In the genomic region with DNA sequence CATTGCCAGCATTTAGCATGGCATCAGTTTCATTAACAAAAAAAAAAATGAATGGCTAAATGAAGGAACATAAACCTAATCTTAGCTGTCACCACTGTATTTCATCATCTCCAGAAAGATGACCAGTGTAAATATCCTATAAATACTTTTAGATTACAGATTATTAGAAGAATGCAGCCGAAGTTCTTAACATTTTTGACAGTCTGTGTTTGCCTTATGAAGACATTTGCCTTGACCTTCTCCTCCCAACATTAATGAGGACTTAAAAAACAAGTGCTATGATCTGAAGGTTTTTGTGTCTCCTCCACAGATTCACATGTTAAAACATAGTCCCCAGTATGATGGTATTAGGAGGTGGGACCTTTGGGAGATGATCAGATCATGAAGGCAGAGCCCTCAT, we compare ENCODE assay signal across 16 cellular contexts.
DNase-seq lines count a peak whose midpoint lies in the region; FAIRE-seq and TF ChIP-seq lines count a peak whose summit lies in the region.
"Had no signal": no experiment of that assay in that cellular context is flagged by ENCODE, and none has a peak within 500 bp of the region (broad histone marks: within the 10 kb centered on the region; RNA-seq: fewer than 3 reads in every experiment).

No MANE protein-coding gene starts in this region.

- DNase-seq in EH (ENCODE audit: low read depth) (peak; percentile 80), HTR-8/SVneo (ENCODE audit: insufficient read length, low spot score) (peak; percentile 53), chondrocyte (ENCODE audit: low spot score) (no peak), osteocyte (ENCODE audit: extremely low spot score, unreplicated experiment) (no peak), HPDE6-E6E7 (ENCODE audit: extremely low spot score) (no peak), SK-N-DZ (ENCODE audit: low spot score) (no peak)
- DNase-seq in activated T-helper 1 cell treated with anti-CD3 and anti-CD28 coated beads, Interleukin-12 subunit alpha, Interleukin-12 subunit beta, Interleukin-2, Interleukin-4 antibody, amounts not matched to agents 30 ng/mL and 10 ng/mL and 1 ng/mL, durations not matched to agents 14 hours and 24 hours and 36 hours (ENCODE audit: low spot score) = no peak
- DNase-seq: AML-193, DMS79, GOT3, Karpas-422, NCI-H1048, NCI-H2081 treated with DMSO at 0.1 percent for 48 hours, NCI-H774, OCI-M1 had no signal

- intact Hi-C loops in activated T-helper 1 cell treated with anti-CD3 and anti-CD28 coated beads, Interleukin-12 subunit alpha, Interleukin-12 subunit beta, Interleukin-2, Interleukin-4 antibody, amounts not matched to agents 30 ng/mL and 10 ng/mL and 1 ng/mL, durations not matched to agents 14 hours and 24 hours and 36 hours (cut with micrococcal nuclease) = no loop called here

- H3K4me3 Mint-ChIP-seq in chondrocyte (ENCODE audit: unreplicated experiment) (no peak overlapping the region), osteocyte (ENCODE audit: unreplicated experiment) (no peak overlapping the region)
- no peak overlapping the region for H3K4me3 Mint-ChIP-seq in activated T-helper 1 cell treated with anti-CD3 and anti-CD28 coated beads, Interleukin-12 subunit alpha, Interleukin-12 subunit beta, Interleukin-2, Interleukin-4 antibody, amounts not matched to agents 30 ng/mL and 10 ng/mL and 1 ng/mL, durations not matched to agents 14 hours and 24 hours and 36 hours
- H3K4me3 Mint-ChIP-seq: CD14-positive monocyte had no signal

- H3K4me1 Mint-ChIP-seq in chondrocyte (ENCODE audit: low read depth) = peaks cover 69% of the 10 kb centered on the region
- H3K4me1 Mint-ChIP-seq in osteocyte (ENCODE audit: unreplicated experiment) = peaks cover 22% of the 10 kb centered on the region
- no peaks in the 10 kb centered on the region for H3K4me1 Mint-ChIP-seq in activated T-helper 1 cell treated with anti-CD3 and anti-CD28 coated beads, Interleukin-12 subunit alpha, Interleukin-12 subunit beta, Interleukin-2, Interleukin-4 antibody, amounts not matched to agents 30 ng/mL and 10 ng/mL and 1 ng/mL, durations not matched to agents 14 hours and 24 hours and 36 hours (ENCODE audit: low read depth)
- H3K4me1 Mint-ChIP-seq: CD14-positive monocyte had no signal

- H3K27me3 Mint-ChIP-seq in chondrocyte (ENCODE audit: low read depth) = no peaks in the 10 kb centered on the region
- no peaks in the 10 kb centered on the region for H3K27me3 Mint-ChIP-seq in osteocyte (ENCODE audit: unreplicated experiment)
- peaks cover 2% of the 10 kb centered on the region for H3K27me3 Mint-ChIP-seq in activated T-helper 1 cell treated with anti-CD3 and anti-CD28 coated beads, Interleukin-12 subunit alpha, Interleukin-12 subunit beta, Interleukin-2, Interleukin-4 antibody, amounts not matched to agents 30 ng/mL and 10 ng/mL and 1 ng/mL, durations not matched to agents 14 hours and 24 hours and 36 hours (ENCODE audit: insufficient read depth)

- TF ChIP-seq CTCF in chondrocyte (IDR thresholded peaks at IDR 0.05) = no peak
- TF ChIP-seq CTCF in osteocyte (IDR thresholded peaks at IDR 0.05) = no peak

- H3K9me3 Mint-ChIP-seq in chondrocyte (ENCODE audit: low read depth) (peaks cover 8% of the 10 kb centered on the region), osteocyte (ENCODE audit: unreplicated experiment) (peaks cover 15% of the 10 kb centered on the region)
- no peaks in the 10 kb centered on the region for H3K9me3 Mint-ChIP-seq in activated T-helper 1 cell treated with anti-CD3 and anti-CD28 coated beads, Interleukin-12 subunit alpha, Interleukin-12 subunit beta, Interleukin-2, Interleukin-4 antibody, amounts not matched to agents 30 ng/mL and 10 ng/mL and 1 ng/mL, durations not matched to agents 14 hours and 24 hours and 36 hours

- H3K36me3 Mint-ChIP-seq in chondrocyte (ENCODE audit: low read depth) = peaks cover 8% of the 10 kb centered on the region
- no peaks in the 10 kb centered on the region for H3K36me3 Mint-ChIP-seq in osteocyte (ENCODE audit: unreplicated experiment)
- no peaks in the 10 kb centered on the region for H3K36me3 Mint-ChIP-seq in activated T-helper 1 cell treated with anti-CD3 and anti-CD28 coated beads, Interleukin-12 subunit alpha, Interleukin-12 subunit beta, Interleukin-2, Interleukin-4 antibody, amounts not matched to agents 30 ng/mL and 10 ng/mL and 1 ng/mL, durations not matched to agents 14 hours and 24 hours and 36 hours (ENCODE audit: low read depth)
- H3K36me3 Mint-ChIP-seq: CD14-positive monocyte had no signal

- H3K27ac Mint-ChIP-seq in chondrocyte (ENCODE audit: unreplicated experiment) (peak overlapping the region; percentile 81), osteocyte (ENCODE audit: unreplicated experiment) (peak overlapping the region; percentile 38)
- H3K27ac Mint-ChIP-seq in activated T-helper 1 cell treated with anti-CD3 and anti-CD28 coated beads, Interleukin-12 subunit alpha, Interleukin-12 subunit beta, Interleukin-2, Interleukin-4 antibody, amounts not matched to agents 30 ng/mL and 10 ng/mL and 1 ng/mL, durations not matched to agents 14 hours and 24 hours and 36 hours = no peak overlapping the region
- H3K27ac Mint-ChIP-seq: CD14-positive monocyte had no signal

- no peak for FAIRE-seq in HTR-8/SVneo (lab: Jason Lieb, UNC)

Comparison
In these comparisons a context has a peak if more than half of its experiments do, and no peak if none do; other contexts are left out.
1. DNase-seq: peak in EH (single experiment) and HTR-8/SVneo (single experiment); none in chondrocyte (single experiment), osteocyte (single experiment), activated T-helper 1 cell treated with anti-CD3 and anti-CD28 coated beads, Interleukin-12 subunit alpha, Interleukin-12 subunit beta, Interleukin-2, Interleukin-4 antibody, amounts not matched to agents 30 ng/mL and 10 ng/mL and 1 ng/mL, durations not matched to agents 14 hours and 24 hours and 36 hours (single experiment), HPDE6-E6E7 (single experiment) and SK-N-DZ (single experiment).